14 cellular contexts compared by ENCODE assay signal in genomic region chr16:73298562-73298961, GRCh38.
A peak's percentile ranks its signal among the peaks of the same experiment; 100 is the strongest.
DNase-seq lines count a peak whose midpoint lies in the region; ATAC-seq lines count a peak whose summit lies in the region.
"Had no signal": no experiment of that assay in that cellular context is flagged by ENCODE, and none has a peak within 500 bp of the region (broad histone marks: within the 10 kb centered on the region; RNA-seq: fewer than 3 reads in every experiment).

No MANE protein-coding gene starts in this region.

- no peaks in the 10 kb centered on the region for H3K9me2 ChIP-seq in Karpas-422 (replicated peaks; ENCODE audit: insufficient read depth, low read length)

- H3K36me3 ChIP-seq in SJSA1 (no peaks in the 10 kb centered on the region), Karpas-422 (ENCODE audit: insufficient read depth, low read length) (no peaks in the 10 kb centered on the region)
- H3K36me3 ChIP-seq: adrenal gland had no signal

- no peak overlapping the region for H2AFZ ChIP-seq in Karpas-422 (ENCODE audit: low read length)

- no peaks in the 10 kb centered on the region for H3K79me2 ChIP-seq in Karpas-422 (ENCODE audit: low read length)

- H3K4me2 ChIP-seq in Karpas-422 (ENCODE audit: low read depth, low read length, poor library complexity, severe bottlenecking): no peak overlapping the region

- DNase-seq in AG08396 (ENCODE audit: low spot score): peak; percentile 13
- peak; percentile 49 for DNase-seq in H4 (ENCODE audit: low spot score)
- DNase-seq in SJSA1 (ENCODE audit: low read depth in 1 of 2, low spot score in 2 of 2): peak; percentile 50 to 61
- peak; percentile 20 for DNase-seq in iPS DF 19.7 (ENCODE audit: low read depth, low spot score)
- DNase-seq in Karpas-422: no peak
- DNase-seq in MV-4-11 (lab: John Stamatoyannopoulos, UW): no peak
- DNase-seq: activated CD8-positive, alpha-beta memory T cell treated with anti-CD3 and anti-CD28 coated beads, Interleukin-2, amount 50 U/mL, for 48 hours; adrenal gland; GF-D8; NCI-H2171 treated with DMSO at 0.1 percent for 48 hours had no signal

- H3K27me3 ChIP-seq in SJSA1 (replicated peaks) (0 out of 2 replicates have a peak, but pooled peaks cover 3% of the 10 kb centered on the region), Karpas-422 (ENCODE audit: low read length) (no peaks in the 10 kb centered on the region)
- H3K27me3 ChIP-seq: adrenal gland had no signal

- no peaks in the 10 kb centered on the region for H4K20me1 ChIP-seq in Karpas-422 (ENCODE audit: insufficient read depth, low read depth, low read length)

- H3K27ac ChIP-seq in SJSA1 (peak overlapping the region; percentile 29), Karpas-422 (ENCODE audit: low read length) (no peak overlapping the region)
- H3K27ac ChIP-seq: adrenal gland, RWPE1, skin epidermis had no signal

- H3K9ac ChIP-seq in Karpas-422 (ENCODE audit: low read length): no peak overlapping the region

- H3K4me1 ChIP-seq in SJSA1 (replicated peaks): peaks cover 14% of the 10 kb centered on the region
- no peaks in the 10 kb centered on the region for H3K4me1 ChIP-seq in Karpas-422 (ENCODE audit: low read length)
- H3K4me1 ChIP-seq: adrenal gland had no signal

- ATAC-seq in GM19455 (IDR thresholded peaks at IDR 0.05; ENCODE audit: unreplicated experiment): no peak
- ATAC-seq in HG03139 (IDR thresholded peaks at IDR 0.05; ENCODE audit: unreplicated experiment): no peak

- H3K9me3 ChIP-seq in SJSA1 (replicated peaks): no peaks in the 10 kb centered on the region
- no peaks in the 10 kb centered on the region for H3K9me3 ChIP-seq in Karpas-422 (ENCODE audit: low read length)
- H3K9me3 ChIP-seq: adrenal gland had no signal

- no peak overlapping the region for H3K4me3 ChIP-seq in SJSA1
- no peak overlapping the region for H3K4me3 ChIP-seq in Karpas-422 (ENCODE audit: low read length)
- H3K4me3 ChIP-seq: adrenal gland, skin epidermis had no signal

Comparison
In these comparisons a context has a peak if more than half of its experiments do, and no peak if none do; other contexts are left out.
1. DNase-seq: peak in AG08396 (single experiment), H4 (single experiment), SJSA1 (2 of 2) and iPS DF 19.7 (single experiment); none in Karpas-422 (single experiment) and MV-4-11 (single experiment).